ENCODE assay signal across 1 cellular context in the genomic region with DNA sequence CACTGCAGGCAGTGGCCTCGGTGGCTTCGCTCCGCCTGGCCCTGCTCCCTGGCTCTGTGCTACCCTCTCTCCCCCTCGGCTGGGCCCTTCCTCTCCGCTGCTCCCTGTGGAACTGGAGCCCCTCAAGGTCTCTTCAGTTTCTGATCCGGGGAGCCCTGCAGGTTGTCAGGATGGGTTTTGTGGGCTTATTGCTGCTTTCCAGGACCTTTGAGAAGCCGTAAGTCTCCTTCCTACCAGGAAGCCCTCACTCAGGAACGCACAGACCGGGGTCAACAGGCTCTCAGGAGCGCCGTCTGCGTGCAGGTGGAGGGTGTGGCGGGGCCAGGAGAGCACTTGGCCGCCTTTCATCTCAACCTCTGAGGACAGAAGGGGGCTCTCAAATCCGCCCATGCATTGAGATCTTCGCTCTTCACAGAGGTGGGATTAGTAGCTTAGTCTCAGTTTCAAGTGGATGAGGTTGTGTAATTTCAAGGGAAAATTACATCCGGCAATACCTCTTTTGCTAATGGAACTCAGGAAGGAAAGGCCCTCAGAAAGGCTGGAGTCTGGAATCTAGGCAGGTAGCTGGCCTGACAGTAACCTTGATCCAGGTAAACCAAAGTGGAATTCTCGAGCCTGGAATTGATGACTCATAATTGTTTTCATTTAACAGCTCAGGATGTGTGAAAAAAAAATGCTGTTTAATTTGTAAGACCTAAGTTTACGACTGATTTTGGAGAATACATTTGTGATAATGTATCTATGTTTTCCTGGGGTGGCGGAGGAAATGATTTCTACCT.
TF ChIP-seq lines count a peak whose summit lies in the region.

No MANE protein-coding gene starts in this region.

TF ChIP-seq in IMR-90, 13 proteins besides CTCF, POLR2A, EP300 and RAD21:
- TF ChIP-seq CEBPB (IDR thresholded peaks at IDR 0.05; ENCODE audit: low read depth, low read length) (no peak), SMC3 (IDR thresholded peaks at IDR 0.05; ENCODE audit: low read depth, low read length) (no peak), CHD1 (IDR thresholded peaks at IDR 0.05; ENCODE audit: low read depth, low read length) (no peak), FOS (IDR thresholded peaks at IDR 0.05; ENCODE audit: low read depth, low read length) (no peak), RFX5 (IDR thresholded peaks at IDR 0.05; ENCODE audit: low read depth, low read length) (no peak), BHLHE40 (IDR thresholded peaks at IDR 0.05; ENCODE audit: low read depth, low read length) (no peak), RCOR1 (IDR thresholded peaks at IDR 0.05; ENCODE audit: insufficient replicate concordance, low read length) (no peak), MXI1 (IDR thresholded peaks at IDR 0.05; ENCODE audit: borderline replicate concordance, low read depth, low read length) (no peak), MAZ (IDR thresholded peaks at IDR 0.05; ENCODE audit: borderline replicate concordance, low read depth, low read length) (no peak), MAFK (IDR thresholded peaks at IDR 0.05; ENCODE audit: low read depth, low read length) (no peak), NFE2L2 (IDR thresholded peaks at IDR 0.05; ENCODE audit: low read depth, low read length) (no peak)
- TF ChIP-seq, protein P1, sequence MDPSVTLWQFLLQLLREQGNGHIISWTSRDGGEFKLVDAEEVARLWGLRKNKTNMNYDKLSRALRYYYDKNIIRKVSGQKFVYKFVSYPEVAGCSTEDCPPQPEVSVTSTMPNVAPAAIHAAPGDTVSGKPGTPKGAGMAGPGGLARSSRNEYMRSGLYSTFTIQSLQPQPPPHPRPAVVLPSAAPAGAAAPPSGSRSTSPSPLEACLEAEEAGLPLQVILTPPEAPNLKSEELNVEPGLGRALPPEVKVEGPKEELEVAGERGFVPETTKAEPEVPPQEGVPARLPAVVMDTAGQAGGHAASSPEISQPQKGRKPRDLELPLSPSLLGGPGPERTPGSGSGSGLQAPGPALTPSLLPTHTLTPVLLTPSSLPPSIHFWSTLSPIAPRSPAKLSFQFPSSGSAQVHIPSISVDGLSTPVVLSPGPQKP (IDR thresholded peaks at IDR 0.05; ENCODE audit: borderline replicate concordance, low read depth, low read length): no peak
- TF ChIP-seq, protein P2, sequence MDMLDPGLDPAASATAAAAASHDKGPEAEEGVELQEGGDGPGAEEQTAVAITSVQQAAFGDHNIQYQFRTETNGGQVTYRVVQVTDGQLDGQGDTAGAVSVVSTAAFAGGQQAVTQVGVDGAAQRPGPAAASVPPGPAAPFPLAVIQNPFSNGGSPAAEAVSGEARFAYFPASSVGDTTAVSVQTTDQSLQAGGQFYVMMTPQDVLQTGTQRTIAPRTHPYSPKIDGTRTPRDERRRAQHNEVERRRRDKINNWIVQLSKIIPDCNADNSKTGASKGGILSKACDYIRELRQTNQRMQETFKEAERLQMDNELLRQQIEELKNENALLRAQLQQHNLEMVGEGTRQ (IDR thresholded peaks at IDR 0.05; ENCODE audit: low read depth, low read length): no peak
